4 cellular contexts compared by ENCODE assay signal in the genomic region with DNA sequence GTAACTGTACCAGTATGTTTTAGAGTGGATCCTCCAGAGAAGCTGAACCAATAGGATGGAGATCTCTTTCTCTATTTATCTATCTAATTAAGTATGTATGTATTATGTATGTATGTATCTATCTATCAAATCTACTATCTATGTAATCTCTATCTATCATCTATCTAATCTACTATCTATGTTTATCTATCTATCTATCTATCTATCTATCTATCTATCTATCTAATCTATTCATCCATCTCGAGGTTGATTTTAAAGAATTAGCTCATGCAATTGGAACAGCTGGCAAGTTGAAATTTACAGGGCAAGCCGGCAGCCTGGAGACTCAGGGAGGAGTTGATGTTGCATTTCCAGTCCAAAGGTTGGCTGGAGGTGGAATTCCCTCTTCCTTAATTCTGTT.
"Had no signal": no experiment of that assay in that cellular context is flagged by ENCODE, and none has a peak within 500 bp of the region (broad histone marks: within the 10 kb centered on the region; RNA-seq: fewer than 3 reads in every experiment).

No MANE protein-coding gene starts in this region.

- H3K27ac Mint-ChIP-seq: GM23338 had no signal

- DNase-seq: H9, HCEC 1CT, IMR-90 had no signal

- H3K9me3 Mint-ChIP-seq: GM23338 had no signal

- H3K4me3 Mint-ChIP-seq: GM23338, H9 had no signal

- H3K4me2 ChIP-seq: GM23338 had no signal

- H2AFZ ChIP-seq: GM23338 had no signal

- ATAC-seq: GM23338 had no signal

- H3K4me3 ChIP-seq: GM23338 had no signal
